ENCODE assay signal across 2 cellular contexts in the genomic region with DNA sequence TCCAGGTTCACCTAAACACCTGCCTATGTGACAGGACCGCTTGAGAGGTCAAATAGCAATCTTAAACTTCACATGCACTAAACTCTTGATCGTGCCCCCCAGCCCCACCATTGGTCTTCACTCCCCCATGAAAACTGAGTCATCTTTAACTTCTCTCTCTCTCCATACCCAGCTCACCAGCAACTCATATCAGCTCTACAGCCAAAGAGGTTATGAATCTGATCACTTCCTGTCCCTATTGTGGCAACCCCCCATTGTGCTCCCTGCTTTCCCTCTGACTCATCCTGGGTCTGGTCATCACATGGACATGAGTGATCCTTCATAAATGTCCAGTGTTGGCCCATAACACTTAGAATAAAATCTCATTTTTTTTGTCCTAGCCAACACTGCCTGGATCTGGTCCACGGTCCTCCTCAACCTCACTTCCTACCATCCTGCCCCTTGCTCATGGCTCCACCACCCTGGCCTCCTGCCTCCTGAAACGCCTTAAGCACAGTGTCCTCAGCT.
TF ChIP-seq lines count a peak whose summit lies in the region.

No MANE protein-coding gene starts in this region.

TF ChIP-seq in K562, 482 proteins besides CTCF, POLR2A, EP300 and RAD21:
- TF ChIP-seq JUND (IDR thresholded peaks at IDR 0.05; ENCODE audit: borderline replicate concordance, low read depth, low read length) (0 out of 2 replicates have a peak, but pooled peaks have one; percentile 8), JUND (tag; IDR thresholded peaks at IDR 0.05; ENCODE audit: borderline replicate concordance, low read depth, low read length) (no peak), FOSL1 (tag; conservative IDR thresholded peaks at IDR 0.05) (peak; percentile 52), U2AF2 (optimal IDR thresholded peaks at IDR 0.05; ENCODE audit: low read depth, low read length) (no peak)
- TF ChIP-seq, protein P1, sequence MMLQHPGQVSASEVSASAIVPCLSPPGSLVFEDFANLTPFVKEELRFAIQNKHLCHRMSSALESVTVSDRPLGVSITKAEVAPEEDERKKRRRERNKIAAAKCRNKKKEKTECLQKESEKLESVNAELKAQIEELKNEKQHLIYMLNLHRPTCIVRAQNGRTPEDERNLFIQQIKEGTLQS (IDR thresholded peaks at IDR 0.05), result peak; percentile 43; the same call in 1 of the 2 replicates
- TF ChIP-seq, protein P1 (CRISPR knock-in tag; conservative IDR thresholded peaks at IDR 0.05), result no peak

TF ChIP-seq in HepG2, 621 proteins besides CTCF, POLR2A, EP300 and RAD21:
- peak; percentile 36; the same call in 1 of the 2 replicates for TF ChIP-seq SOX5 (CRISPR knock-in tag; IDR thresholded peaks at IDR 0.05; ENCODE audit: borderline replicate concordance)
- no peak for TF ChIP-seq ZNF234 (CRISPR knock-in tag; conservative IDR thresholded peaks at IDR 0.05)
- peak; percentile 51; the same call in 1 of the 2 replicates for TF ChIP-seq ETV5 (CRISPR knock-in tag; IDR thresholded peaks at IDR 0.05; ENCODE audit: borderline replicate concordance)
- TF ChIP-seq, protein P2, sequence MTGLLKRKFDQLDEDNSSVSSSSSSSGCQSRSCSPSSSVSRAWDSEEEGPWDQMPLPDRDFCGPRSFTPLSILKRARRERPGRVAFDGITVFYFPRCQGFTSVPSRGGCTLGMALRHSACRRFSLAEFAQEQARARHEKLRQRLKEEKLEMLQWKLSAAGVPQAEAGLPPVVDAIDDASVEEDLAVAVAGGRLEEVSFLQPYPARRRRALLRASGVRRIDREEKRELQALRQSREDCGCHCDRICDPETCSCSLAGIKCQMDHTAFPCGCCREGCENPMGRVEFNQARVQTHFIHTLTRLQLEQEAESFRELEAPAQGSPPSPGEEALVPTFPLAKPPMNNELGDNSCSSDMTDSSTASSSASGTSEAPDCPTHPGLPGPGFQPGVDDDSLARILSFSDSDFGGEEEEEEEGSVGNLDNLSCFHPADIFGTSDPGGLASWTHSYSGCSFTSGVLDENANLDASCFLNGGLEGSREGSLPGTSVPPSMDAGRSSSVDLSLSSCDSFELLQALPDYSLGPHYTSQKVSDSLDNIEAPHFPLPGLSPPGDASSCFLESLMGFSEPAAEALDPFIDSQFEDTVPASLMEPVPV (CRISPR knock-in tag; IDR thresholded peaks at IDR 0.05), result no peak
- no peak for TF ChIP-seq SMAD1 (CRISPR knock-in tag; IDR thresholded peaks at IDR 0.05; ENCODE audit: borderline replicate concordance, low read depth)
- TF ChIP-seq, protein P3, sequence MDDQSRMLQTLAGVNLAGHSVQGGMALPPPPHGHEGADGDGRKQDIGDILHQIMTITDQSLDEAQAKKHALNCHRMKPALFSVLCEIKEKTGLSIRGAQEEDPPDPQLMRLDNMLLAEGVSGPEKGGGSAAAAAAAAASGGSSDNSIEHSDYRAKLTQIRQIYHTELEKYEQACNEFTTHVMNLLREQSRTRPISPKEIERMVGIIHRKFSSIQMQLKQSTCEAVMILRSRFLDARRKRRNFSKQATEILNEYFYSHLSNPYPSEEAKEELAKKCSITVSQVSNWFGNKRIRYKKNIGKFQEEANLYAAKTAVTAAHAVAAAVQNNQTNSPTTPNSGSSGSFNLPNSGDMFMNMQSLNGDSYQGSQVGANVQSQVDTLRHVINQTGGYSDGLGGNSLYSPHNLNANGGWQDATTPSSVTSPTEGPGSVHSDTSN (CRISPR knock-in tag; IDR thresholded peaks at IDR 0.05; ENCODE audit: borderline replicate concordance), result no peak
- TF ChIP-seq ZNF468 (CRISPR knock-in tag; IDR thresholded peaks at IDR 0.05), result no peak
- TF ChIP-seq, protein P4, sequence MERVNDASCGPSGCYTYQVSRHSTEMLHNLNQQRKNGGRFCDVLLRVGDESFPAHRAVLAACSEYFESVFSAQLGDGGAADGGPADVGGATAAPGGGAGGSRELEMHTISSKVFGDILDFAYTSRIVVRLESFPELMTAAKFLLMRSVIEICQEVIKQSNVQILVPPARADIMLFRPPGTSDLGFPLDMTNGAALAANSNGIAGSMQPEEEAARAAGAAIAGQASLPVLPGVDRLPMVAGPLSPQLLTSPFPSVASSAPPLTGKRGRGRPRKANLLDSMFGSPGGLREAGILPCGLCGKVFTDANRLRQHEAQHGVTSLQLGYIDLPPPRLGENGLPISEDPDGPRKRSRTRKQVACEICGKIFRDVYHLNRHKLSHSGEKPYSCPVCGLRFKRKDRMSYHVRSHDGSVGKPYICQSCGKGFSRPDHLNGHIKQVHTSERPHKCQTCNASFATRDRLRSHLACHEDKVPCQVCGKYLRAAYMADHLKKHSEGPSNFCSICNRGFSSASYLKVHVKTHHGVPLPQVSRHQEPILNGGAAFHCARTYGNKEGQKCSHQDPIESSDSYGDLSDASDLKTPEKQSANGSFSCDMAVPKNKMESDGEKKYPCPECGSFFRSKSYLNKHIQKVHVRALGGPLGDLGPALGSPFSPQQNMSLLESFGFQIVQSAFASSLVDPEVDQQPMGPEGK (CRISPR knock-in tag; IDR thresholded peaks at IDR 0.05), result 0 out of 2 replicates have a peak, but pooled peaks have one; percentile 27
- TF ChIP-seq, protein P5, sequence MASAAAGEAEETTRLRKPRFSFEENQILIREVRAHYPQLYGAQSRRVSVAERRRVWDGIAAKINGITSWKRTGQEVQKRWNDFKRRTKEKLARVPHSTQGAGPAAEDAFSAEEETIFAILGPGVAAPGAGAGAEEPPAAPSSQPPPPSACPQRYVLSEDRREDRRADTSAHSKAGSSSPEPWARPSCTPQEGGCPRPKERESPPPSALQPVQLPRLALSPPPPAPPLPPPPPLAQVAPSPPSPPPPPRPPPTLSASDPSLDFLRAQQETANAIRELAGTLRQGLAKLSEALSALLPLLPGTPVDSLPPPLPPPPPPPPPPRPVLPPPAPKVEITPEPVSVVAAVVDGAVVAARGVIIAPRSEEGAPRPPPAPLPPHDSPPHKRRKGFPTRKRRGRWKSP (CRISPR knock-in tag; IDR thresholded peaks at IDR 0.05), result no peak
- peak; percentile 85 for TF ChIP-seq FOSL2 (CRISPR knock-in tag; IDR thresholded peaks at IDR 0.05)
- TF ChIP-seq, protein P6, sequence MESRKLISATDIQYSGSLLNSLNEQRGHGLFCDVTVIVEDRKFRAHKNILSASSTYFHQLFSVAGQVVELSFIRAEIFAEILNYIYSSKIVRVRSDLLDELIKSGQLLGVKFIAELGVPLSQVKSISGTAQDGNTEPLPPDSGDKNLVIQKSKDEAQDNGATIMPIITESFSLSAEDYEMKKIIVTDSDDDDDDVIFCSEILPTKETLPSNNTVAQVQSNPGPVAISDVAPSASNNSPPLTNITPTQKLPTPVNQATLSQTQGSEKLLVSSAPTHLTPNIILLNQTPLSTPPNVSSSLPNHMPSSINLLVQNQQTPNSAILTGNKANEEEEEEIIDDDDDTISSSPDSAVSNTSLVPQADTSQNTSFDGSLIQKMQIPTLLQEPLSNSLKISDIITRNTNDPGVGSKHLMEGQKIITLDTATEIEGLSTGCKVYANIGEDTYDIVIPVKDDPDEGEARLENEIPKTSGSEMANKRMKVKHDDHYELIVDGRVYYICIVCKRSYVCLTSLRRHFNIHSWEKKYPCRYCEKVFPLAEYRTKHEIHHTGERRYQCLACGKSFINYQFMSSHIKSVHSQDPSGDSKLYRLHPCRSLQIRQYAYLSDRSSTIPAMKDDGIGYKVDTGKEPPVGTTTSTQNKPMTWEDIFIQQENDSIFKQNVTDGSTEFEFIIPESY (CRISPR knock-in tag; IDR thresholded peaks at IDR 0.05), result no peak
- no peak for TF ChIP-seq ZNF792 (CRISPR knock-in tag; IDR thresholded peaks at IDR 0.05)
- no peak for TF ChIP-seq MTF1 (CRISPR knock-in tag; IDR thresholded peaks at IDR 0.05)
- TF ChIP-seq HOXA3 (CRISPR knock-in tag; IDR thresholded peaks at IDR 0.05), result no peak
- no peak for TF ChIP-seq ZNF737 (CRISPR knock-in tag; IDR thresholded peaks at IDR 0.05; ENCODE audit: borderline replicate concordance)
- TF ChIP-seq RBM22 (optimal IDR thresholded peaks at IDR 0.05; ENCODE audit: low read length), result peak; percentile 46
- no peak for TF ChIP-seq SAP130 (CRISPR knock-in tag; IDR thresholded peaks at IDR 0.05; ENCODE audit: low read depth)
- TF ChIP-seq, protein P7, sequence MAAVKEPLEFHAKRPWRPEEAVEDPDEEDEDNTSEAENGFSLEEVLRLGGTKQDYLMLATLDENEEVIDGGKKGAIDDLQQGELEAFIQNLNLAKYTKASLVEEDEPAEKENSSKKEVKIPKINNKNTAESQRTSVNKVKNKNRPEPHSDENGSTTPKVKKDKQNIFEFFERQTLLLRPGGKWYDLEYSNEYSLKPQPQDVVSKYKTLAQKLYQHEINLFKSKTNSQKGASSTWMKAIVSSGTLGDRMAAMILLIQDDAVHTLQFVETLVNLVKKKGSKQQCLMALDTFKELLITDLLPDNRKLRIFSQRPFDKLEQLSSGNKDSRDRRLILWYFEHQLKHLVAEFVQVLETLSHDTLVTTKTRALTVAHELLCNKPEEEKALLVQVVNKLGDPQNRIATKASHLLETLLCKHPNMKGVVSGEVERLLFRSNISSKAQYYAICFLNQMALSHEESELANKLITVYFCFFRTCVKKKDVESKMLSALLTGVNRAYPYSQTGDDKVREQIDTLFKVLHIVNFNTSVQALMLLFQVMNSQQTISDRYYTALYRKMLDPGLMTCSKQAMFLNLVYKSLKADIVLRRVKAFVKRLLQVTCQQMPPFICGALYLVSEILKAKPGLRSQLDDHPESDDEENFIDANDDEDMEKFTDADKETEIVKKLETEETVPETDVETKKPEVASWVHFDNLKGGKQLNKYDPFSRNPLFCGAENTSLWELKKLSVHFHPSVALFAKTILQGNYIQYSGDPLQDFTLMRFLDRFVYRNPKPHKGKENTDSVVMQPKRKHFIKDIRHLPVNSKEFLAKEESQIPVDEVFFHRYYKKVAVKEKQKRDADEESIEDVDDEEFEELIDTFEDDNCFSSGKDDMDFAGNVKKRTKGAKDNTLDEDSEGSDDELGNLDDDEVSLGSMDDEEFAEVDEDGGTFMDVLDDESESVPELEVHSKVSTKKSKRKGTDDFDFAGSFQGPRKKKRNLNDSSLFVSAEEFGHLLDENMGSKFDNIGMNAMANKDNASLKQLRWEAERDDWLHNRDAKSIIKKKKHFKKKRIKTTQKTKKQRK (IDR thresholded peaks at IDR 0.05; ENCODE audit: low read length), result no peak
- no peak for TF ChIP-seq ZSCAN22 (CRISPR knock-in tag; IDR thresholded peaks at IDR 0.05)
